11 cellular contexts compared by ENCODE assay signal in the genomic region with DNA sequence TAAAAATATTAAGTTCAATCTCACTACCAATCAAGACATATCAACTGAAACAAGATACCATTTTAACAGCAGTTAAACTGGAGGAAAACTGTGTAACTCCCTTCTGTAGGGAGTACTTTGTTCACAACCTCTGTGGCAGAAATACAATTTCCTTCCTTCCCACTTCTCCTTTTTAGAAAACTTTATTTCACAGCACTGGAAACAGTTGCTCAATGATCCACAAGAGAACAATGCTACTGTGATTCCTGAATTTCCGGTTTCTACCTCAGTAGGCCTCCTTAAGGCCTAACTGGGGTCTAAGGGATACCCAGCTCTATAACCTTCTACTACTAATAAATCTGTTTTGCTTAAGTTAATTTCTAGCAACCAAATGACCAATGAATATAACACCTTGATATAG. TPM values are rescaled to one million over a fixed set of nuclear protein-coding genes. Genes with fewer than 3 reads are reported as not detected.
A peak's percentile ranks its signal among the peaks of the same experiment; 100 is the strongest.
DNase-seq lines count a peak whose midpoint lies in the region; ATAC-seq, FAIRE-seq and TF ChIP-seq lines count a peak whose summit lies in the region.
"Had no signal": no experiment of that assay in that cellular context is flagged by ENCODE, and none has a peak within 500 bp of the region (broad histone marks: within the 10 kb centered on the region; RNA-seq: fewer than 3 reads in every experiment).

No MANE protein-coding gene starts in this region.

- peaks cover 14% of the 10 kb centered on the region for H3K36me3 Mint-ChIP-seq in CD4-positive, alpha-beta T cell (ENCODE audit: low read depth)
- H3K36me3 Mint-ChIP-seq in mesothelial cell of epicardium = peaks cover 6% of the 10 kb centered on the region
- H3K36me3 Mint-ChIP-seq in activated CD8-positive, alpha-beta memory T cell treated with anti-CD3 and anti-CD28 coated beads, Interleukin-2, amount 10 ng/mL, durations not matched to agents 7 days and 5 days = peaks cover 13% of the 10 kb centered on the region

- no peaks in the 10 kb centered on the region for H3K9me3 Mint-ChIP-seq in CD4-positive, alpha-beta T cell
- peaks cover 11% of the 10 kb centered on the region for H3K9me3 Mint-ChIP-seq in mesothelial cell of epicardium
- H3K9me3 Mint-ChIP-seq in activated CD8-positive, alpha-beta memory T cell treated with anti-CD3 and anti-CD28 coated beads, Interleukin-2, amount 10 ng/mL, durations not matched to agents 7 days and 5 days (ENCODE audit: low read depth) = peaks cover 2% of the 10 kb centered on the region
- H3K9me3 Mint-ChIP-seq: activated naive CD4-positive, alpha-beta T cell treated with anti-CD3 and anti-CD28 coated beads for 36 hours had no signal

- no peak for TF ChIP-seq EP300 in K562 (IDR thresholded peaks at IDR 0.05; ENCODE audit: low read length)

- no peak overlapping the region for H2AFZ ChIP-seq in K562 (ENCODE audit: low read depth, low read length)

- DNase-seq in CD4-positive, alpha-beta T cell = no peak
- DNase-seq in MV-4-11 (lab: John Stamatoyannopoulos, UW) = peak; percentile 90
- DNase-seq in K562 (ENCODE audit: extremely low read depth in 1 of 4, low spot score in 3 of 4) = no peak
- no peak for DNase-seq in mesothelial cell of epicardium (ENCODE audit: low spot score in 2 of 2, unreplicated experiment in 2 of 2)
- DNase-seq in HCEC 1CT = no peak
- DNase-seq in frontal cortex (ENCODE audit: low spot score in 2 of 2) = no peak
- DNase-seq in dorsolateral prefrontal cortex = no peak
- no peak for DNase-seq in activated CD8-positive, alpha-beta memory T cell treated with anti-CD3 and anti-CD28 coated beads, Interleukin-2, amount 10 ng/mL, durations not matched to agents 7 days and 5 days
- DNase-seq: activated naive CD4-positive, alpha-beta T cell treated with anti-CD3 and anti-CD28 coated beads for 36 hours had no signal

- peaks cover 41% of the 10 kb centered on the region for H4K20me1 ChIP-seq in K562 (replicated peaks; ENCODE audit: control insufficient read depth, insufficient read depth, low read length)

- BruUV-seq in K562 (replicated peaks; lab: Mats Ljungman, UMichigan) = no TSS peak

- no peaks in the 10 kb centered on the region for H3K27me3 Mint-ChIP-seq in CD4-positive, alpha-beta T cell
- H3K27me3 Mint-ChIP-seq in mesothelial cell of epicardium (ENCODE audit: low read depth) = no peaks in the 10 kb centered on the region
- H3K27me3 Mint-ChIP-seq in activated CD8-positive, alpha-beta memory T cell treated with anti-CD3 and anti-CD28 coated beads, Interleukin-2, amount 10 ng/mL, durations not matched to agents 7 days and 5 days = no peaks in the 10 kb centered on the region

- WGBS in K562 (ENCODE audit: insufficient coverage, low coverage, missing lambda C conversion rate) = 42% methylated on average over 1 of the region's 1 CpG

- TF ChIP-seq POLR2A in K562 (conservative IDR thresholded peaks at IDR 0.05) = no peak

- H3K79me2 ChIP-seq in K562 (ENCODE audit: control insufficient read depth, insufficient read depth, low read length) = peaks cover 97% of the 10 kb centered on the region

- H3K9ac ChIP-seq in K562 (ENCODE audit: insufficient read depth in 1 of 2, low read depth in 2 of 2, low read length in 2 of 2) = no peak overlapping the region

- H3K27ac ChIP-seq in CD4-positive, alpha-beta T cell (ENCODE audit: low read depth, low read length) = no peak overlapping the region
- H3K27ac ChIP-seq in K562 (ENCODE audit: extremely low read depth, low read depth, low read length) (peak overlapping the region; percentile 47; the same call in 2 of the 3 replicates), dorsolateral prefrontal cortex (peak overlapping the region in 7 of 59 donors; percentile 1 to 19 (median 6))
- H3K27ac ChIP-seq: VCaP had no signal

- peak overlapping the region; percentile 4 for H3K27ac Mint-ChIP-seq in CD4-positive, alpha-beta T cell
- peak overlapping the region; percentile 89 for H3K27ac Mint-ChIP-seq in mesothelial cell of epicardium
- H3K27ac Mint-ChIP-seq in activated CD8-positive, alpha-beta memory T cell treated with anti-CD3 and anti-CD28 coated beads, Interleukin-2, amount 10 ng/mL, durations not matched to agents 7 days and 5 days = no peak overlapping the region
- H3K27ac Mint-ChIP-seq: activated naive CD4-positive, alpha-beta T cell treated with anti-CD3 and anti-CD28 coated beads for 36 hours had no signal

- no peaks in the 10 kb centered on the region for H3K9me3 ChIP-seq in CD4-positive, alpha-beta T cell (ENCODE audit: control insufficient read depth, low read length)
- no peaks in the 10 kb centered on the region for H3K9me3 ChIP-seq in K562 (replicated peaks; ENCODE audit: control insufficient read depth, insufficient read depth, low read depth, low read length)

- no peaks in the 10 kb centered on the region for H3K36me3 ChIP-seq in K562 (ENCODE audit: control insufficient read depth, insufficient read depth, low read length)

- FAIRE-seq in K562 (lab: Jason Lieb, UNC) (no peak), frontal cortex (lab: Jason Lieb, UNC) (no peak)
- FAIRE-seq: islet of Langerhans had no signal

- no peak for TF ChIP-seq CTCF in CD4-positive, alpha-beta T cell (IDR thresholded peaks at IDR 0.05)
- TF ChIP-seq CTCF in K562 (IDR thresholded peaks at IDR 0.05 in 2 of 3, conservative IDR thresholded peaks at IDR 0.05 in 1 of 3; ENCODE audit: insufficient read depth in 2 of 3, low read depth in 1 of 3, low read length in 3 of 3) (no peak), mesothelial cell of epicardium (IDR thresholded peaks at IDR 0.05; ENCODE audit: unreplicated experiment) (no peak), dorsolateral prefrontal cortex (IDR thresholded peaks at IDR 0.05 in 54 of 56, conservative IDR thresholded peaks at IDR 0.05 in 2 of 56; ENCODE audit: low read depth in 1 of 56, partially characterized antibody in 56 of 56) (no peak)

- in situ Hi-C loops in K562 (cut with MboI) = no loop called here

- POLR2A ChIA-PET in CD4-positive, alpha-beta T cell (lab: Charles Lee) = interaction anchor here (0.6 to 1.7 kb wide), 2 partner anchors 12 to 137 kb away, joined by 3 to 9 read pairs; no protein-coding TSS in a partner anchor
- POLR2A ChIA-PET in K562 (lab: Yijun Ruan, JAX) = interaction anchor here (0.6 to 4.5 kb wide), 6 partner anchors 10 to 287 kb away, joined by 3 to 58 read pairs (median 4); a partner anchor contains a TSS

- peaks cover 93% of the 10 kb centered on the region for H3K4me1 Mint-ChIP-seq in CD4-positive, alpha-beta T cell (ENCODE audit: low read depth)
- peaks cover 11% of the 10 kb centered on the region for H3K4me1 Mint-ChIP-seq in mesothelial cell of epicardium
- H3K4me1 Mint-ChIP-seq in activated CD8-positive, alpha-beta memory T cell treated with anti-CD3 and anti-CD28 coated beads, Interleukin-2, amount 10 ng/mL, durations not matched to agents 7 days and 5 days = peaks cover 39% of the 10 kb centered on the region

- H3K4me3 ChIP-seq in K562 (no peak overlapping the region), dorsolateral prefrontal cortex (no peak overlapping the region)

- intact Hi-C loops in CD4-positive, alpha-beta T cell (cut with DNase I, micrococcal nuclease) = no loop called here
- intact Hi-C loops in K562 (cut with micrococcal nuclease) = no loop called here
- intact Hi-C loops in dorsolateral prefrontal cortex (cut with DNase I) = no loop called here

- no peak overlapping the region for H3K4me2 ChIP-seq in K562 (ENCODE audit: insufficient read depth, low read length)

- H3K4me3 Mint-ChIP-seq in CD4-positive, alpha-beta T cell = no peak overlapping the region
- H3K4me3 Mint-ChIP-seq in mesothelial cell of epicardium = no peak overlapping the region
- H3K4me3 Mint-ChIP-seq in activated CD8-positive, alpha-beta memory T cell treated with anti-CD3 and anti-CD28 coated beads, Interleukin-2, amount 10 ng/mL, durations not matched to agents 7 days and 5 days = no peak overlapping the region
- H3K4me3 Mint-ChIP-seq: activated naive CD4-positive, alpha-beta T cell treated with anti-CD3 and anti-CD28 coated beads for 36 hours had no signal

- H3K4me1 ChIP-seq in K562 (replicated peaks in 1 of 2; ENCODE audit: control insufficient read depth in 2 of 2, insufficient read depth in 2 of 2, low read length in 2 of 2) = peaks cover 9 to 25% of the 10 kb centered on the region in 2 experiments; a peak in 4 of 5 replicates

- no peaks in the 10 kb centered on the region for H3K9me1 ChIP-seq in K562 (ENCODE audit: control insufficient read depth, insufficient read depth, low read length)

- no peak for ATAC-seq in CD4-positive, alpha-beta T cell (ENCODE audit: poor library complexity)
- ATAC-seq in K562 = peak; percentile 8
- ATAC-seq in activated CD8-positive, alpha-beta memory T cell treated with anti-CD3 and anti-CD28 coated beads, Interleukin-2, amount 10 ng/mL, durations not matched to agents 7 days and 5 days = no peak

- CTCF ChIA-PET in CD4-positive, alpha-beta T cell (lab: Charles Lee) = interaction anchor here (1.5 to 1.8 kb wide), 2 partner anchors 13 to 173 kb away, joined by 4 to 8 read pairs; no protein-coding TSS in a partner anchor
- CTCF ChIA-PET in K562 (lab: Yijun Ruan, JAX; ENCODE audit: low intra/inter-chr PET ratio) = no interaction called here
- CTCF ChIA-PET in activated CD8-positive, alpha-beta memory T cell treated with anti-CD3 and anti-CD28 coated beads, Interleukin-2, amount 10 ng/mL, durations not matched to agents 7 days and 5 days (lab: Charles Lee) = interaction anchor here (2.3 kb wide), 1 partner anchor 9 kb away, joined by 8 read pairs; no protein-coding TSS in a partner anchor

- TF ChIP-seq RAD21 in K562 (CRISPR knock-in tag; conservative IDR thresholded peaks at IDR 0.05 in 1 of 2, IDR thresholded peaks at IDR 0.05 in 1 of 2) = no peak

- H3K27me3 ChIP-seq in CD4-positive, alpha-beta T cell (ENCODE audit: control insufficient read depth, insufficient read depth, low read length) = no peaks in the 10 kb centered on the region
- H3K27me3 ChIP-seq in K562 (ENCODE audit: control insufficient read depth in 2 of 2, insufficient read depth in 2 of 2, low read length in 2 of 2) (no peaks in the 10 kb centered on the region), dorsolateral prefrontal cortex (no peaks in the 10 kb centered on the region)

RNA-seq across cellular contexts. Expression of a gene that starts 14.1 kb away (rescaled TPM):
- total RNA-seq in CD4-positive, alpha-beta T cell = 100 to 1,000 TPM; 135 to 138 TPM
- total RNA-seq in K562 (2011; cell fraction: chromatin; rRNA removed; ENCODE audit: low replicate concordance) = 28.8 and 103 TPM in 2 replicates
- total RNA-seq in K562 (2011; cell fraction: nucleolus; rRNA removed) = 12.8 and 19.3 TPM in 2 replicates
- total RNA-seq in K562 (2011; cell fraction: nucleoplasm; rRNA removed) = 38.3 and 67.9 TPM in 2 replicates
- total RNA-seq in K562 (2014; rRNA removed) (20.2 and 25.8 TPM in 2 replicates), K562 (2014; rRNA removed; fragmentation: Illumina TruSeq; extraction: Trizol) (41.6 and 46.6 TPM in 2 replicates), K562 (2015; rRNA removed; fragmentation: Illumina TruSeq; extraction: Trizol) (33.4 and 36.6 TPM in 2 replicates), K562 (2021) (87.9 and 101 TPM in 2 replicates), mesothelial cell of epicardium (72.0 to 74.5 TPM (median 74.5 TPM) in 3 replicates), frontal cortex (13.5 TPM), dorsolateral prefrontal cortex (100 to 1,000 TPM in 10 of 120 experiments, 10 to 100 TPM in 110; 42.9 to 119 (median 84.6) TPM)
- polyA plus RNA-seq in K562 (2011; rRNA removed) (23.8 and 34.4 TPM in 2 replicates), K562 (2014; fragmentation: Illumina TruSeq; extraction: Trizol) (53.4 and 63.2 TPM in 2 replicates), K562 (2014; fragmentation: Nextera tagmentation; extraction: Ambion mirVana) (10 to 100 TPM; 40.5 to 92.0 TPM), K562 (2014; rRNA removed) (19.3 and 22.6 TPM in 2 replicates)
- 5.8 and 9.7 TPM in 2 replicates for polyA plus RNA-seq in K562 (2011; cell fraction: cytosol; rRNA removed)
- polyA plus RNA-seq in K562 (2011; cell fraction: nucleus; rRNA removed) = 15.1 and 18.2 TPM in 2 replicates
- 36.3 and 37.3 TPM in 2 replicates for polyA plus RNA-seq in K562 (2012)
- 79.3 and 89.8 TPM in 2 replicates for polyA minus RNA-seq in K562 (2011; rRNA and poly(A)+ RNA removed)
- 42.7 and 49.5 TPM in 2 replicates for polyA minus RNA-seq in K562 (2011; cell fraction: cytosol; rRNA and poly(A)+ RNA removed)
- polyA minus RNA-seq in K562 (2011; cell fraction: nucleus; rRNA and poly(A)+ RNA removed) = 21.5 and 39.5 TPM in 2 replicates
- 10 to 100 TPM; 81.3 to 83.2 TPM for total RNA-seq in activated CD8-positive, alpha-beta memory T cell treated with anti-CD3 and anti-CD28 coated beads, Interleukin-2, amount 10 ng/mL, durations not matched to agents 7 days and 5 days
